ENCODE assay signal across 1 cellular context in genomic region chr4:105547769-105548168, GRCh38.
TF ChIP-seq lines count a peak whose summit lies in the region.

No MANE protein-coding gene starts in this region.

TF ChIP-seq in SK-N-SH, 30 proteins besides CTCF, POLR2A, EP300 and RAD21 (continued from another document):
- no peak for TF ChIP-seq ZBTB33 (IDR thresholded peaks at IDR 0.05; ENCODE audit: borderline replicate concordance, low read depth)
- TF ChIP-seq RXRA (IDR thresholded peaks at IDR 0.05; ENCODE audit: borderline replicate concordance, low read depth): no peak
